8 cellular contexts compared by ENCODE assay signal in the genomic region with DNA sequence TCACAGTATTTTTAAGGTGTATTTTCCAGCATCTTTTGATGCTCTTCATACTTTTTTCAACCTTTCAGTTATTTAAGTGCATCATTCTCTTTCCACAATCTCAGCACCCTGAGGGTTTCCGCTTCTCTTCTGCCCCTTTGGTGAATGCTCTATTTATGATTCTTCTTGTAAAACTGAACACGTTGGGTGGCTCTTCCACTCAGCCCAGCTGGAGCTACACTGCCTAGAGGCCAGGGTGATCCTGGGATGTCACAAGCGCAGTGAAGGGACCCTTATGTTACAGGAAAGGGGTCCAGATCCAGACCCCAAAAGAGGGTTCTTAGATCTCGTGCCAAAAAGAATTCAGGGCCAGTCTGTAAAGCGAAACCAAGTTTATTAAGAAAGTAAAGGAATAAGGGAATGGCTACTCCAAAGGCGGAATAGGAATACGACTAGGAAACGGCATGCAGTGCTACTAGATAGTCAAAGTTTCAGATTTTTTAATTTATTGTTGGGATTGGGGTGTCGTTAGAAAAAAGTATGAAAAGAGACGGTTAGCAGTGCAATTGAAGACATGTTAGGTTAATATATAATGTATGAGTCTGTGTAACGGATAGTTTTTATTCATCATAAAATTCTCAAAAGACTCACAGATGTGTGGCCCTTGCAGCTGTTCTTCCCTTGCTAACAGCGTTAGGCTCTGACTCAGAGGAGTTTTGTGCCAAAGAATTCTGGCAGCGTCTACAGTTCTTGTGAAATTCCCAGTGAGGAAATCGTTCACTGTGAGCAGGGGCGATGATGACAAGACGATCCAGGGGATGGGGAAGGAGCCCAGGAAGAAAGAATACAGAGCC. TPM values are rescaled to one million over a fixed set of nuclear protein-coding genes. Genes with fewer than 3 reads are reported as not detected.
DNase-seq lines count a peak whose midpoint lies in the region; ATAC-seq and TF ChIP-seq lines count a peak whose summit lies in the region.

No MANE protein-coding gene starts in this region.

- intact Hi-C loops in adrenal gland (cut with DNase I) (loop anchor here in 1 of 2 donors (10.0 kb wide), 1 partner anchor 55 kb away; no protein-coding TSS in a partner anchor), left cardiac atrium (cut with DNase I) (loop anchor here in 1 of 2 donors (5.0 kb wide), 1 partner anchor 53 kb away; no protein-coding TSS in a partner anchor)

- H3K4me3 ChIP-seq in H7 (ENCODE audit: insufficient read depth, low read depth, low read length) (no peak overlapping the region), adrenal gland (no peak overlapping the region), skin epidermis (no peak overlapping the region)

- H3K36me3 ChIP-seq in H7 (replicated peaks; ENCODE audit: control insufficient read depth, insufficient read depth, low read length) (no peaks in the 10 kb centered on the region), adrenal gland (replicated peaks in 1 of 2) (no peaks in the 10 kb centered on the region)

- H3K27ac ChIP-seq in adrenal gland = peak overlapping the region in 3 of 5 donors; percentile 10 to 67 (median 58)
- H3K27ac ChIP-seq in skin epidermis = peak overlapping the region in 19 of 21 experiments; percentile 18 to 77 (median 63)

- peaks cover 0 to 5% of the 10 kb centered on the region in 2 donors for H3K4me1 ChIP-seq in adrenal gland (replicated peaks in 1 of 2)

- ATAC-seq in left cardiac atrium = peak; percentile 97 to 98
- ATAC-seq in HG03460 (IDR thresholded peaks at IDR 0.05; ENCODE audit: unreplicated experiment) = no peak
- ATAC-seq in HG03159 (IDR thresholded peaks at IDR 0.05; ENCODE audit: unreplicated experiment) = no peak

- WGBS in adrenal gland, 4 donors = 34 to 46% (median 40%) methylated on average over 16 of the region's 16 CpGs

- TF ChIP-seq CTCF in adrenal gland (IDR thresholded peaks at IDR 0.05) = no peak

- TF ChIP-seq POLR2A in adrenal gland (IDR thresholded peaks at IDR 0.05) = no peak

- DNase-seq in H7 (peak; percentile 1), adrenal gland (peak; percentile 80 to 94 (median 92)), left cardiac atrium (peak; percentile 75), islet precursor cell (no peak), NCI-H82 (lab: John Stamatoyannopoulos, UW) (no peak)

- no peaks in the 10 kb centered on the region for H3K9me3 ChIP-seq in adrenal gland (replicated peaks in 1 of 3)

- H3K27me3 ChIP-seq in H7 (ENCODE audit: control insufficient read depth, insufficient read depth, low read length) (no peaks in the 10 kb centered on the region), adrenal gland (no peaks in the 10 kb centered on the region)

RNA-seq across cellular contexts. Expression of gene ERVH48-1, which starts 14.4 kb away (rescaled TPM):
- 42.9 and 57.1 TPM in 2 replicates for total RNA-seq in H7 (2014; rRNA removed; shearing (Covaris generic))
- total RNA-seq in adrenal gland (not detected), left cardiac atrium (not detected)
- not detected for polyA plus RNA-seq in adrenal gland

RNA-seq across cellular contexts. Expression of gene PKNOX1, which starts 34.6 kb away (rescaled TPM):
- total RNA-seq in H7 (2014; rRNA removed; shearing (Covaris generic)) = 17.7 and 20.0 TPM in 2 replicates
- total RNA-seq in adrenal gland (10 to 100 TPM in 6 of 8 donors, 1 to 10 TPM in 2; 8.2 to 18.4 (median 12.6) TPM), left cardiac atrium (1 to 10 TPM; 7.4 to 8.9 TPM)
- 10 to 100 TPM in 1 of 3 donors, 1 to 10 TPM in 2; 9.3 to 21.7 (median 9.6) TPM for polyA plus RNA-seq in adrenal gland

RNA-seq across cellular contexts. Expression of gene NDUFV3, which starts 46.7 kb away (rescaled TPM):
- 40.5 and 41.9 TPM in 2 replicates for total RNA-seq in H7 (2014; rRNA removed; shearing (Covaris generic))
- 10 to 100 TPM; 30.4 to 43.5 (median 38.0) TPM for total RNA-seq in adrenal gland
- 10 to 100 TPM; 34.1 to 40.2 (median 34.8) TPM for polyA plus RNA-seq in adrenal gland
- 10 to 100 TPM; 46.4 to 49.7 TPM for total RNA-seq in left cardiac atrium

Comparison
In these comparisons a context has a peak if more than half of its experiments do, and no peak if none do; other contexts are left out.
1. DNase-seq: peak in H7 (single experiment), adrenal gland (7 of 7) and left cardiac atrium (single experiment); none in islet precursor cell (single experiment) and NCI-H82 (single experiment).
2. ATAC-seq: peak in left cardiac atrium (2 of 2); none in HG03460 (single experiment) and HG03159 (single experiment).
3. RNA of gene ERVH48-1, which starts 14.4 kb away (total RNA-seq): 42.9 to 57.1 TPM in H7; not detected in adrenal gland and not detected in left cardiac atrium; every median in the first group is over 10 times any median in the second.